ENCODE assay signal across 8 cellular contexts in the genomic region with DNA sequence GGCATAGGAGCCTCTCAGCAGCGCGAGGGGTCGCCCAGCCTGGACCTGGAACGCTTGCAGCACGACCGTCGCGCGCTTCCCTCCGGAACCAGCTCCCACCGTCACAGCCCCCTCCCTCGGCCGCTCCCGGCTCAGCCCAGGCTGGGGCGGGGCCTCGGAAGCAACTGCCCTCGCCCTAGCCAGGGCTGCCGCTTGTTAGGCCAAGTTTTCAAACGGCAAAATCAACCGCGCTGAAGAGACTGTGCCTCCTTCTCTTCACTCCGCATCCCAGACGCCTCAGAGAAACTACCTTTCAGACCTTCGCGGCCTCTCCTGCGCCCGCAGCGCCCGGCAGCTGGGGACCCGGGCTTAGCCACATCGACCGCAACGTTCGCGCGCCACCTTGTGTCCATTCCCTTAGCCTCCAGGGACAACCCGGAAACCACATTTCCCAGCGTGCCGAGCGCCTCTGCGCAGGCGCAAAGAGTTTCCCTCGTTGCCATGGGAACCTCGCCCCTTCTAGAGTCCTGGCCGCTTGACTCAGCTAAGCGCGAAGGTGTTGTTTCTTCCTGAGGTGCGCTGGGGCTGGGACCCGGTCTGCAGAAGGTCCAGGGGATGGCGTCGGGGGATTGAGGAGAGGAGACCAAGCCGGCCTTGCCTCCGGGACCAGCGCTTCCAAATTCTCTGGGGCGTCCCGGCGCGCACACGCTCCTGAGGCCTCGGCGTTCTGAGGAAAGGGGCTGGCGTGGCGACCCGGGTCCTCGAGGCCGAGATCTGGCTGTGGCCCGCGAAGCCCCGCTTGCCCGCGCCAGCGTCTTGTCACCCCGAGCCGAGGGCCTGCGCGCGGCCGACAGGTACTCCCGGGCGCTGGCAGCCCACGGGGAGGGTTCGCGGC. TPM values are rescaled to one million over a fixed set of nuclear protein-coding genes. Genes with fewer than 3 reads are reported as not detected.
DNase-seq lines count a peak whose midpoint lies in the region; ATAC-seq and TF ChIP-seq lines count a peak whose summit lies in the region.

No MANE protein-coding gene starts in this region.

- TF ChIP-seq RAD21 in liver (IDR thresholded peaks at IDR 0.05), result peak; percentile 96 to 98

- TF ChIP-seq CTCF in liver (IDR thresholded peaks at IDR 0.05; ENCODE audit: low read depth, low read length, missing input control), result peak; percentile 95

- no peaks in the 10 kb centered on the region for H3K36me3 ChIP-seq in CD4-positive, CD25-positive, alpha-beta regulatory T cell (ENCODE audit: control insufficient read depth, insufficient read depth, low read length)
- H3K36me3 ChIP-seq in liver (ENCODE audit: control insufficient read depth in 4 of 4, insufficient read depth in 3 of 4, low read depth in 1 of 4, low read length in 3 of 4), result no peaks in the 10 kb centered on the region

- no peaks in the 10 kb centered on the region for H3K9me3 Mint-ChIP-seq in CD4-positive, CD25-positive, alpha-beta regulatory T cell

- H3K27ac Mint-ChIP-seq in CD4-positive, CD25-positive, alpha-beta regulatory T cell, result peak overlapping the region; percentile 90 to 98 (median 97)

- peaks cover 12% of the 10 kb centered on the region for H3K27me3 Mint-ChIP-seq in CD4-positive, CD25-positive, alpha-beta regulatory T cell

- H3K27ac ChIP-seq in CD4-positive, CD25-positive, alpha-beta regulatory T cell (ENCODE audit: insufficient read depth, low read length, poor library complexity, severe bottlenecking), result peak overlapping the region; percentile 73
- peak overlapping the region; percentile 94 to 96 for H3K27ac ChIP-seq in liver (ENCODE audit: low read depth in 1 of 2, low read length in 2 of 2)

- H3K36me3 Mint-ChIP-seq in CD4-positive, CD25-positive, alpha-beta regulatory T cell, result no peaks in the 10 kb centered on the region

- H3K9me3 ChIP-seq in CD4-positive, CD25-positive, alpha-beta regulatory T cell (ENCODE audit: control insufficient read depth in 2 of 2, low read length in 2 of 2), result no peaks in the 10 kb centered on the region
- H3K9me3 ChIP-seq in liver (ENCODE audit: control insufficient read depth in 4 of 4, low read length in 3 of 4), result no peaks in the 10 kb centered on the region

- under 1% methylated on average over 83 of the region's 83 CpGs for WGBS in liver

- peaks cover 33% of the 10 kb centered on the region for H3K4me1 ChIP-seq in CD4-positive, CD25-positive, alpha-beta regulatory T cell (ENCODE audit: control insufficient read depth, insufficient read depth, low read length, poor library complexity, severe bottlenecking)
- H3K4me1 ChIP-seq in liver (ENCODE audit: control insufficient read depth in 4 of 4, insufficient read depth in 4 of 4, low read length in 3 of 4), result peaks cover 1 to 12% (median 5%) of the 10 kb centered on the region in 4 donors

- peak overlapping the region; percentile 76 to 88 for H3K9ac ChIP-seq in liver (ENCODE audit: low read depth in 1 of 2, low read length in 2 of 2)

- peak; percentile 97 to 98 (median 97) for DNase-seq in CD4-positive, CD25-positive, alpha-beta regulatory T cell
- DNase-seq in NCI-H69 (lab: John Stamatoyannopoulos, UW) (peak; percentile 99), dermis blood vessel endothelial cell (peak; percentile 97)
- peak; percentile 98 to 100 for DNase-seq in activated CD4-positive, alpha-beta T cell treated with anti-CD3 and anti-CD28 coated beads, Interleukin-2, amount 50 U/mL, for 24 hours (ENCODE audit: low read depth in 1 of 2, low spot score in 1 of 2)
- peak; percentile 98 for DNase-seq in stimulated activated CD4-positive, alpha-beta T cell treated with anti-CD3 and anti-CD28 coated beads, Interleukin-4, amount 100 ng/mL, for 1 hour

- ATAC-seq in CD4-positive, CD25-positive, alpha-beta regulatory T cell (ENCODE audit: low read depth in 2 of 2), result peak; percentile 83 to 91
- peak; percentile 87 for ATAC-seq in GM19372 (IDR thresholded peaks at IDR 0.05; ENCODE audit: low read depth, unreplicated experiment)
- ATAC-seq in HG03558 (IDR thresholded peaks at IDR 0.05; ENCODE audit: extremely low read depth, unreplicated experiment), result peak; percentile 62

- H3K4me1 Mint-ChIP-seq in CD4-positive, CD25-positive, alpha-beta regulatory T cell, result peaks cover 7 to 56% (median 35%) of the 10 kb centered on the region in 4 donors

- H3K27me3 ChIP-seq in CD4-positive, CD25-positive, alpha-beta regulatory T cell (ENCODE audit: control insufficient read depth, insufficient read depth, low read length), result peaks cover 2% of the 10 kb centered on the region
- no peaks in the 10 kb centered on the region for H3K27me3 ChIP-seq in liver (ENCODE audit: control insufficient read depth in 4 of 4, insufficient read depth in 4 of 4, low read length in 3 of 4)

- H3K4me3 Mint-ChIP-seq in CD4-positive, CD25-positive, alpha-beta regulatory T cell, result peak overlapping the region; percentile 97 to 99 (median 98)

- H3K4me3 ChIP-seq in CD4-positive, CD25-positive, alpha-beta regulatory T cell (ENCODE audit: low read depth, low read length), result peak overlapping the region; percentile 81
- H3K4me3 ChIP-seq in liver (ENCODE audit: low read depth in 1 of 3, low read length in 3 of 3), result peak overlapping the region; percentile 86 to 95 (median 94)

TF ChIP-seq in liver, 16 proteins besides CTCF, POLR2A, EP300 and RAD21:
- TF ChIP-seq HNF4G (IDR thresholded peaks at IDR 0.05) (no peak), GABPA (IDR thresholded peaks at IDR 0.05 in 1 of 2, conservative IDR thresholded peaks at IDR 0.05 in 1 of 2) (peak in 1 of 2 donors; percentile 63), YY1 (IDR thresholded peaks at IDR 0.05) (peak; percentile 34), FOXA2 (IDR thresholded peaks at IDR 0.05) (no peak), SP1 (IDR thresholded peaks at IDR 0.05) (no peak), HNF4A (conservative IDR thresholded peaks at IDR 0.05) (peak in 1 of 2 donors; percentile 5)
- TF ChIP-seq, protein P1, sequence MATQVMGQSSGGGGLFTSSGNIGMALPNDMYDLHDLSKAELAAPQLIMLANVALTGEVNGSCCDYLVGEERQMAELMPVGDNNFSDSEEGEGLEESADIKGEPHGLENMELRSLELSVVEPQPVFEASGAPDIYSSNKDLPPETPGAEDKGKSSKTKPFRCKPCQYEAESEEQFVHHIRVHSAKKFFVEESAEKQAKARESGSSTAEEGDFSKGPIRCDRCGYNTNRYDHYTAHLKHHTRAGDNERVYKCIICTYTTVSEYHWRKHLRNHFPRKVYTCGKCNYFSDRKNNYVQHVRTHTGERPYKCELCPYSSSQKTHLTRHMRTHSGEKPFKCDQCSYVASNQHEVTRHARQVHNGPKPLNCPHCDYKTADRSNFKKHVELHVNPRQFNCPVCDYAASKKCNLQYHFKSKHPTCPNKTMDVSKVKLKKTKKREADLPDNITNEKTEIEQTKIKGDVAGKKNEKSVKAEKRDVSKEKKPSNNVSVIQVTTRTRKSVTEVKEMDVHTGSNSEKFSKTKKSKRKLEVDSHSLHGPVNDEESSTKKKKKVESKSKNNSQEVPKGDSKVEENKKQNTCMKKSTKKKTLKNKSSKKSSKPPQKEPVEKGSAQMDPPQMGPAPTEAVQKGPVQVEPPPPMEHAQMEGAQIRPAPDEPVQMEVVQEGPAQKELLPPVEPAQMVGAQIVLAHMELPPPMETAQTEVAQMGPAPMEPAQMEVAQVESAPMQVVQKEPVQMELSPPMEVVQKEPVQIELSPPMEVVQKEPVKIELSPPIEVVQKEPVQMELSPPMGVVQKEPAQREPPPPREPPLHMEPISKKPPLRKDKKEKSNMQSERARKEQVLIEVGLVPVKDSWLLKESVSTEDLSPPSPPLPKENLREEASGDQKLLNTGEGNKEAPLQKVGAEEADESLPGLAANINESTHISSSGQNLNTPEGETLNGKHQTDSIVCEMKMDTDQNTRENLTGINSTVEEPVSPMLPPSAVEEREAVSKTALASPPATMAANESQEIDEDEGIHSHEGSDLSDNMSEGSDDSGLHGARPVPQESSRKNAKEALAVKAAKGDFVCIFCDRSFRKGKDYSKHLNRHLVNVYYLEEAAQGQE (IDR thresholded peaks at IDR 0.05), result peak; percentile 19
- TF ChIP-seq, protein P2, sequence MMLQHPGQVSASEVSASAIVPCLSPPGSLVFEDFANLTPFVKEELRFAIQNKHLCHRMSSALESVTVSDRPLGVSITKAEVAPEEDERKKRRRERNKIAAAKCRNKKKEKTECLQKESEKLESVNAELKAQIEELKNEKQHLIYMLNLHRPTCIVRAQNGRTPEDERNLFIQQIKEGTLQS (IDR thresholded peaks at IDR 0.05), result peak; percentile 9

RNA-seq across cellular contexts. Expression of a gene that starts 14.3 kb away (rescaled TPM):
- total RNA-seq in CD4-positive, CD25-positive, alpha-beta regulatory T cell, result 24.4 TPM
- 1 to 10 TPM; 2.3 to 7.1 (median 3.1) TPM for polyA plus RNA-seq in CD4-positive, CD25-positive, alpha-beta regulatory T cell
- total RNA-seq in dermis blood vessel endothelial cell (15.6 and 19.7 TPM in 2 replicates), liver (10 to 100 TPM in 1 of 2 donors, 1 to 10 TPM in 1; 4.8 to 10.4 TPM)
- 1 to 10 TPM; 7.6 to 8.7 TPM for polyA plus RNA-seq in liver

RNA-seq across cellular contexts. Expression of a gene that starts 28.5 kb away (rescaled TPM):
- total RNA-seq in CD4-positive, CD25-positive, alpha-beta regulatory T cell, result 158 TPM
- 10 to 100 TPM in 3 of 4 donors, 1 to 10 TPM in 1; 9.5 to 18.9 (median 12.6) TPM for polyA plus RNA-seq in CD4-positive, CD25-positive, alpha-beta regulatory T cell
- total RNA-seq in dermis blood vessel endothelial cell (29.1 and 32.3 TPM in 2 replicates), liver (10 to 100 TPM in 1 of 2 donors, 1 to 10 TPM in 1; 5.6 to 15.0 TPM)
- 1 to 10 TPM; 5.5 to 6.1 TPM for polyA plus RNA-seq in liver

RNA-seq across cellular contexts. Expression of a gene that starts 35.7 kb away (rescaled TPM):
- 60.6 TPM for total RNA-seq in CD4-positive, CD25-positive, alpha-beta regulatory T cell
- 100 to 1,000 TPM; 103 to 127 (median 118) TPM for polyA plus RNA-seq in CD4-positive, CD25-positive, alpha-beta regulatory T cell
- total RNA-seq in dermis blood vessel endothelial cell (41.8 and 54.1 TPM in 2 replicates), liver (10 to 100 TPM; 18.8 to 53.0 TPM)
- polyA plus RNA-seq in liver, result 100 to 1,000 TPM; 119 to 246 TPM

RNA-seq across cellular contexts. Expression of a gene that starts 51.3 kb away (rescaled TPM):
- total RNA-seq in CD4-positive, CD25-positive, alpha-beta regulatory T cell, result 295 TPM
- 10 to 100 TPM; 13.2 to 27.8 (median 19.3) TPM for polyA plus RNA-seq in CD4-positive, CD25-positive, alpha-beta regulatory T cell
- total RNA-seq in dermis blood vessel endothelial cell, result 40.0 and 56.8 TPM in 2 replicates
- 10 to 100 TPM; 35.0 to 41.4 TPM for total RNA-seq in liver
- 10 to 100 TPM; 13.4 to 28.4 TPM for polyA plus RNA-seq in liver

RNA-seq across cellular contexts. Expression of a gene that starts 55.8 kb away (rescaled TPM):
- total RNA-seq in CD4-positive, CD25-positive, alpha-beta regulatory T cell, result 3.0 TPM
- polyA plus RNA-seq in CD4-positive, CD25-positive, alpha-beta regulatory T cell, result 1 to 10 TPM in 1 of 4 donors, under 1 TPM in 3; 0.10 to 1.3 (median 0.40) TPM
- total RNA-seq in dermis blood vessel endothelial cell, result 2.0 and 3.0 TPM in 2 replicates
- under 1 TPM; 0.17 to 0.23 TPM for total RNA-seq in liver
- polyA plus RNA-seq in liver, result 1 to 10 TPM in 1 of 2 donors, under 1 TPM in 1; 0.14 to 1.8 TPM

Comparison
In these comparisons a context has a peak if more than half of its experiments do, and no peak if none do; other contexts are left out.
1. Peak in every context shown above with its lines: DNase-seq, ATAC-seq, H3K4me3 ChIP-seq and H3K27ac ChIP-seq.